Comparison of ENCODE assay signal across 14 cellular contexts in the genomic region with DNA sequence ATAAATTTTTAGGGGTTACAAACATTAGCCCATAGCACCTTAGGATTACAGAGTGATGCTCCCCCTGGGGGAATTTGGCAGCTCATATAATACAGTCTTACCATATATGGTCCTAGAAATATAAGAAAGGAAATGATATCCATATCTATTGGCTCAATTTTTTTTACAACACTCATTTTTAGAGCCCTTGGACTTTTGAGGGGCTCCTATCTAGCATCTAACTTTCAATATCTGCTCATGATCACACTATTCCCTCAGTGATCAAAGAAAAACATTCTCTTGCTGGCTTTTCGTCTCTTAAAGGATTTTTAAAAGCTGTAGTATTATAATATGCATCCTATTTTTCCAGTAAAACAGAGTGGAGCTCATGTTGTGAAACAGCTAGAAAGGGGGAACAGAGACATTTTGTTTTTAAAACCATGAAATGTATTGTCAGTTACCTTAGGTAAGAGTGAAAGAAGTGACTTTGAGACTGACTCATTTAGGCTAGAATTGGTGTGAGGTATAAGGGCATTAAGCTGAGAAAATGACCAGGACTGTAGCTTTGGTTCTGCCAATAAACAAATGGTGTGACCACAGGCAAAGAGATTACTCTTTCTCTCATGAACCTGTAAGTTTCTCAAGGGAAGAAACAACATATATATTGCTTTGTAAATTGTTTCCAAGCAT.
DNase-seq lines count a peak whose midpoint lies in the region; ATAC-seq lines count a peak whose summit lies in the region.
"Had no signal": no experiment of that assay in that cellular context is flagged by ENCODE, and none has a peak within 500 bp of the region (broad histone marks: within the 10 kb centered on the region; RNA-seq: fewer than 3 reads in every experiment).

No MANE protein-coding gene starts in this region.

- H3K27ac Mint-ChIP-seq in activated naive CD8-positive, alpha-beta T cell treated with anti-CD3 and anti-CD28 coated beads, Interleukin-2, amount 50 U/mL, for 24 hours, result no peak overlapping the region
- H3K27ac Mint-ChIP-seq in activated naive CD8-positive, alpha-beta T cell treated with anti-CD3 and anti-CD28 coated beads for 36 hours, result no peak overlapping the region
- H3K27ac Mint-ChIP-seq in stimulated activated naive B cell treated with anti-CD40 and anti-IgM and Interleukin-4, amounts not matched to agents 10 μg/mL and 1 μg/mL and 100 μg/mL, for 72 hours, result peak overlapping the region; percentile 79
- H3K27ac Mint-ChIP-seq: activated naive CD4-positive, alpha-beta T cell treated with anti-CD3 and anti-CD28 coated beads, Interleukin-2, amount 10 ng/mL, durations not matched to agents 7 days and 5 days had no signal

- peaks cover 8% of the 10 kb centered on the region for H3K36me3 Mint-ChIP-seq in activated naive CD8-positive, alpha-beta T cell treated with anti-CD3 and anti-CD28 coated beads, Interleukin-2, amount 50 U/mL, for 24 hours (ENCODE audit: low read depth)
- H3K36me3 Mint-ChIP-seq in activated naive CD8-positive, alpha-beta T cell treated with anti-CD3 and anti-CD28 coated beads for 36 hours, result no peaks in the 10 kb centered on the region
- peaks cover 9 to 14% of the 10 kb centered on the region in 2 donors for H3K36me3 Mint-ChIP-seq in stimulated activated naive B cell treated with anti-CD40 and anti-IgM and Interleukin-4, amounts not matched to agents 10 μg/mL and 1 μg/mL and 100 μg/mL, for 72 hours
- H3K36me3 Mint-ChIP-seq: activated naive CD4-positive, alpha-beta T cell treated with anti-CD3 and anti-CD28 coated beads, Interleukin-2, amount 10 ng/mL, durations not matched to agents 7 days and 5 days had no signal

- DNase-seq in activated naive CD8-positive, alpha-beta T cell treated with anti-CD3 and anti-CD28 coated beads, Interleukin-2, amount 50 U/mL, for 24 hours, result no peak
- no peak for DNase-seq in activated naive CD8-positive, alpha-beta T cell treated with anti-CD3 and anti-CD28 coated beads for 36 hours
- DNase-seq in stimulated activated naive B cell treated with anti-CD40 and anti-IgM and Interleukin-4, amounts not matched to agents 10 μg/mL and 1 μg/mL and 100 μg/mL, for 72 hours, result no peak
- DNase-seq in iPS-NIHi11 (ENCODE audit: low spot score), result no peak
- no peak for DNase-seq in NCI-H2107 (lab: John Stamatoyannopoulos, UW)
- DNase-seq in NCI-H2081 treated with DMSO at 0.1 percent for 48 hours (lab: John Stamatoyannopoulos, UW), result no peak
- DNase-seq: activated CD4-positive, CD25-positive, alpha-beta regulatory T cell treated with anti-CD3 and anti-CD28 coated beads, Interleukin-2, amount 50 U/mL, for 72 hours; activated naive CD4-positive, alpha-beta T cell treated with anti-CD3 and anti-CD28 coated beads, Interleukin-2, amount 10 ng/mL, durations not matched to agents 7 days and 5 days; effector CD4-positive, alpha-beta T cell; GF-D8; NCI-H1417 treated with DMSO at 0.1 percent for 48 hours; stimulated activated naive CD4-positive, alpha-beta T cell treated with Interleukin-2 at 50 U/mL for 16 hours had no signal

- ATAC-seq in activated naive CD8-positive, alpha-beta T cell treated with anti-CD3 and anti-CD28 coated beads, Interleukin-2, amount 50 U/mL, for 24 hours, result peak; percentile 18
- ATAC-seq in GM21529 (IDR thresholded peaks at IDR 0.05; ENCODE audit: unreplicated experiment), result peak; percentile 70
- ATAC-seq in HG03196 (IDR thresholded peaks at IDR 0.05; ENCODE audit: unreplicated experiment), result peak; percentile 48
- peak; percentile 74 to 83 for ATAC-seq in stimulated activated naive B cell treated with anti-CD40 and anti-IgM and Interleukin-4, amounts not matched to agents 10 μg/mL and 1 μg/mL and 100 μg/mL, for 72 hours (replicated peaks)

- H3K4me1 Mint-ChIP-seq in activated naive CD8-positive, alpha-beta T cell treated with anti-CD3 and anti-CD28 coated beads, Interleukin-2, amount 50 U/mL, for 24 hours, result peaks cover 52% of the 10 kb centered on the region
- peaks cover 19% of the 10 kb centered on the region for H3K4me1 Mint-ChIP-seq in activated naive CD8-positive, alpha-beta T cell treated with anti-CD3 and anti-CD28 coated beads for 36 hours
- H3K4me1 Mint-ChIP-seq in stimulated activated naive B cell treated with anti-CD40 and anti-IgM and Interleukin-4, amounts not matched to agents 10 μg/mL and 1 μg/mL and 100 μg/mL, for 72 hours, result peaks cover 44 to 84% of the 10 kb centered on the region in 2 donors

- H3K9me3 Mint-ChIP-seq in activated naive CD8-positive, alpha-beta T cell treated with anti-CD3 and anti-CD28 coated beads, Interleukin-2, amount 50 U/mL, for 24 hours, result peaks cover 9% of the 10 kb centered on the region
- H3K9me3 Mint-ChIP-seq in activated naive CD8-positive, alpha-beta T cell treated with anti-CD3 and anti-CD28 coated beads for 36 hours, result peaks cover 8% of the 10 kb centered on the region
- H3K9me3 Mint-ChIP-seq in stimulated activated naive B cell treated with anti-CD40 and anti-IgM and Interleukin-4, amounts not matched to agents 10 μg/mL and 1 μg/mL and 100 μg/mL, for 72 hours, result peaks cover 6 to 14% of the 10 kb centered on the region in 2 donors

- H3K27me3 Mint-ChIP-seq in activated naive CD8-positive, alpha-beta T cell treated with anti-CD3 and anti-CD28 coated beads, Interleukin-2, amount 50 U/mL, for 24 hours, result no peaks in the 10 kb centered on the region
- no peaks in the 10 kb centered on the region for H3K27me3 Mint-ChIP-seq in activated naive CD8-positive, alpha-beta T cell treated with anti-CD3 and anti-CD28 coated beads for 36 hours
- H3K27me3 Mint-ChIP-seq in stimulated activated naive B cell treated with anti-CD40 and anti-IgM and Interleukin-4, amounts not matched to agents 10 μg/mL and 1 μg/mL and 100 μg/mL, for 72 hours, result no peaks in the 10 kb centered on the region
- H3K27me3 Mint-ChIP-seq: activated naive CD4-positive, alpha-beta T cell treated with anti-CD3 and anti-CD28 coated beads, Interleukin-2, amount 10 ng/mL, durations not matched to agents 7 days and 5 days had no signal

- no peak overlapping the region for H3K4me3 Mint-ChIP-seq in activated naive CD8-positive, alpha-beta T cell treated with anti-CD3 and anti-CD28 coated beads, Interleukin-2, amount 50 U/mL, for 24 hours
- H3K4me3 Mint-ChIP-seq in activated naive CD8-positive, alpha-beta T cell treated with anti-CD3 and anti-CD28 coated beads for 36 hours, result no peak overlapping the region
- H3K4me3 Mint-ChIP-seq in stimulated activated naive B cell treated with anti-CD40 and anti-IgM and Interleukin-4, amounts not matched to agents 10 μg/mL and 1 μg/mL and 100 μg/mL, for 72 hours, result peak overlapping the region in 1 of 2 donors; percentile 28
- H3K4me3 Mint-ChIP-seq: activated naive CD4-positive, alpha-beta T cell treated with anti-CD3 and anti-CD28 coated beads, Interleukin-2, amount 10 ng/mL, durations not matched to agents 7 days and 5 days had no signal

Comparison
In these comparisons a context has a peak if more than half of its experiments do, and no peak if none do; other contexts are left out.
1. ATAC-seq: peak in every context shown above with its lines; median percentile 78 in stimulated activated naive B cell treated with anti-CD40 and anti-IgM and Interleukin-4, amounts not matched to agents 10 μg/mL and 1 μg/mL and 100 μg/mL, for 72 hours; 70 in GM21529; 48 in HG03196; 18 in activated naive CD8-positive, alpha-beta T cell treated with anti-CD3 and anti-CD28 coated beads, Interleukin-2, amount 50 U/mL, for 24 hours.